Comparison of ENCODE assay signal across 23 cellular contexts in genomic region chr12:2256453-2256852, GRCh38.
DNase-seq lines count a peak whose midpoint lies in the region; ATAC-seq, FAIRE-seq and TF ChIP-seq lines count a peak whose summit lies in the region.
"Had no signal": no experiment of that assay in that cellular context is flagged by ENCODE, and none has a peak within 500 bp of the region (broad histone marks: within the 10 kb centered on the region; RNA-seq: fewer than 3 reads in every experiment).

No MANE protein-coding gene starts in this region.

- 0 out of 2 replicates have a peak overlapping the region, but pooled peaks have one; percentile 17 for H2AFZ ChIP-seq in SK-N-SH (ENCODE audit: low read depth)
- H2AFZ ChIP-seq in PC-9, result no peak overlapping the region

- 61% methylated on average over 6 of the region's 6 CpGs for WGBS in SK-N-SH (ENCODE audit: low lambda C conversion rate)

- H3K36me3 ChIP-seq in SK-N-SH (replicated peaks in 1 of 2; ENCODE audit: control insufficient read depth in 1 of 2, insufficient read depth in 2 of 2, low read length in 1 of 2), result no peaks in the 10 kb centered on the region
- no peaks in the 10 kb centered on the region for H3K36me3 ChIP-seq in PC-9 (ENCODE audit: low read depth)
- H3K36me3 ChIP-seq: BE2C, prostate gland had no signal

- H3K79me2 ChIP-seq in SK-N-SH (ENCODE audit: insufficient read depth) (no peaks in the 10 kb centered on the region), PC-9 (ENCODE audit: low read depth) (no peaks in the 10 kb centered on the region)

- peak overlapping the region; percentile 9 to 57; a peak in 3 of 4 replicates for H3K27ac ChIP-seq in SK-N-SH (ENCODE audit: low read depth in 2 of 2, low read length in 1 of 2)
- H3K27ac ChIP-seq in PC-9, result no peak overlapping the region
- H3K27ac ChIP-seq: prostate gland, testis had no signal

- H4K20me1 ChIP-seq in SK-N-SH (ENCODE audit: insufficient read depth) (no peaks in the 10 kb centered on the region), PC-9 (ENCODE audit: insufficient read depth) (no peaks in the 10 kb centered on the region)

- H3K4me3 ChIP-seq in SK-N-SH (ENCODE audit: low read depth in 2 of 2, low read length in 1 of 2) (no peak overlapping the region), PC-9 (no peak overlapping the region)
- H3K4me3 ChIP-seq: prostate gland, skin epidermis, testis had no signal

- no TSS peak for BruUV-seq in PC-9 (replicated peaks; lab: Mats Ljungman, UMichigan)

- no peak overlapping the region for H3K27ac Mint-ChIP-seq in activated CD4-positive, alpha-beta T cell treated with anti-CD3 and anti-CD28 coated beads for 36 hours
- H3K27ac Mint-ChIP-seq: activated CD4-positive, alpha-beta T cell treated with anti-CD3 and anti-CD28 coated beads, Interleukin-2, amount 10 ng/mL, durations not matched to agents 7 days and 5 days; activated naive CD4-positive, alpha-beta T cell treated with anti-CD3 and anti-CD28 coated beads, Interleukin-2, amount 50 U/mL, for 72 hours; effector memory CD8-positive, alpha-beta T cell; immature natural killer cell; T-helper 1 cell treated with Interleukin-12 subunit alpha and Interleukin-12 subunit beta and Interleukin-4 antibody, amounts not matched to agents 30 μg/mL and 1 μg/mL, for 36 hours had no signal

- TF ChIP-seq RAD21 in SK-N-SH (IDR thresholded peaks at IDR 0.05; ENCODE audit: low read length), result no peak

- no peak overlapping the region for H3K9ac ChIP-seq in SK-N-SH

- H3K4me1 ChIP-seq in SK-N-SH (ENCODE audit: control insufficient read depth in 1 of 2, insufficient read depth in 2 of 2, low read depth in 1 of 2, low read length in 1 of 2) (peaks cover 8 to 24% of the 10 kb centered on the region in 2 experiments; a peak in 2 of 4 replicates), PC-9 (replicated peaks; ENCODE audit: insufficient read depth) (no peaks in the 10 kb centered on the region)
- H3K4me1 ChIP-seq: BE2C, prostate gland, testis had no signal

- POLR2A ChIA-PET in SK-N-SH (lab: Yijun Ruan, JAX), result no interaction called here
- POLR2A ChIA-PET in PC-9 (lab: Charles Lee; ENCODE audit: unreplicated experiment), result no interaction called here
- POLR2A ChIA-PET in activated CD4-positive, alpha-beta T cell treated with anti-CD3 and anti-CD28 coated beads for 36 hours (lab: Charles Lee), result no interaction called here

- intact Hi-C loops in PC-9 (cut with micrococcal nuclease; ENCODE audit: unreplicated experiment), result no loop called here
- intact Hi-C loops in activated CD4-positive, alpha-beta T cell treated with anti-CD3 and anti-CD28 coated beads for 36 hours (cut with DNase I, micrococcal nuclease), result no loop called here

- TF ChIP-seq CTCF in SK-N-SH (IDR thresholded peaks at IDR 0.05) (no peak), PC-9 (conservative IDR thresholded peaks at IDR 0.05) (no peak)

- no peak for TF ChIP-seq EP300 in SK-N-SH (IDR thresholded peaks at IDR 0.05; ENCODE audit: borderline replicate concordance in 1 of 2, low read depth in 1 of 2, low read length in 1 of 2)

- no peaks in the 10 kb centered on the region for H3K36me3 Mint-ChIP-seq in activated CD4-positive, alpha-beta T cell treated with anti-CD3 and anti-CD28 coated beads for 36 hours (ENCODE audit: low read depth)
- H3K36me3 Mint-ChIP-seq: immature natural killer cell had no signal

- ATAC-seq in activated CD4-positive, alpha-beta T cell treated with anti-CD3 and anti-CD28 coated beads for 36 hours, result no peak
- ATAC-seq in HG03280 (IDR thresholded peaks at IDR 0.05; ENCODE audit: unreplicated experiment), result no peak
- ATAC-seq: activated naive CD4-positive, alpha-beta T cell treated with anti-CD3 and anti-CD28 coated beads, Interleukin-2, amount 50 U/mL, for 72 hours; effector memory CD8-positive, alpha-beta T cell had no signal

- no peak for FAIRE-seq in urothelium cell line (lab: Jason Lieb, UNC)

- peaks cover 4% of the 10 kb centered on the region for H3F3A ChIP-seq in SK-N-SH (replicated peaks; ENCODE audit: insufficient read depth)
- H3F3A ChIP-seq in PC-9 (ENCODE audit: insufficient read depth, low read depth), result no peaks in the 10 kb centered on the region

- H3K9me3 ChIP-seq in SK-N-SH (no peaks in the 10 kb centered on the region), PC-9 (ENCODE audit: insufficient read depth, low read depth) (no peaks in the 10 kb centered on the region)
- H3K9me3 ChIP-seq: BE2C, prostate gland, testis had no signal

- CTCF ChIA-PET in SK-N-SH (lab: Yijun Ruan, JAX), result no interaction called here
- CTCF ChIA-PET in PC-9 (lab: Charles Lee), result no interaction called here
- CTCF ChIA-PET in activated CD4-positive, alpha-beta T cell treated with anti-CD3 and anti-CD28 coated beads for 36 hours (lab: Charles Lee), result no interaction called here

- H3K4me2 ChIP-seq in SK-N-SH, result no peak overlapping the region
- no peak overlapping the region for H3K4me2 ChIP-seq in PC-9

- H3K9me2 ChIP-seq in SK-N-SH, result no peaks in the 10 kb centered on the region
- H3K9me2 ChIP-seq in PC-9 (ENCODE audit: insufficient read depth), result no peaks in the 10 kb centered on the region

- no peaks in the 10 kb centered on the region for H3K27me3 Mint-ChIP-seq in activated CD4-positive, alpha-beta T cell treated with anti-CD3 and anti-CD28 coated beads for 36 hours

- H3K9me3 Mint-ChIP-seq in activated CD4-positive, alpha-beta T cell treated with anti-CD3 and anti-CD28 coated beads for 36 hours (ENCODE audit: low read depth), result peaks cover 5% of the 10 kb centered on the region
- H3K9me3 Mint-ChIP-seq: effector memory CD8-positive, alpha-beta T cell had no signal

- no peak overlapping the region for H3K4me3 Mint-ChIP-seq in activated CD4-positive, alpha-beta T cell treated with anti-CD3 and anti-CD28 coated beads for 36 hours
- H3K4me3 Mint-ChIP-seq: activated CD4-positive, alpha-beta T cell treated with anti-CD3 and anti-CD28 coated beads, Interleukin-2, amount 10 ng/mL, durations not matched to agents 7 days and 5 days; effector memory CD8-positive, alpha-beta T cell; immature natural killer cell; T-helper 1 cell treated with Interleukin-12 subunit alpha and Interleukin-12 subunit beta and Interleukin-4 antibody, amounts not matched to agents 30 μg/mL and 1 μg/mL, for 36 hours had no signal

- H3K4me1 Mint-ChIP-seq in activated CD4-positive, alpha-beta T cell treated with anti-CD3 and anti-CD28 coated beads for 36 hours, result peaks cover 6% of the 10 kb centered on the region
- H3K4me1 Mint-ChIP-seq: immature natural killer cell had no signal

- peak; percentile 69 for DNase-seq in H4 (ENCODE audit: low spot score)
- no peak for DNase-seq in SK-N-SH
- peak; percentile 72 for DNase-seq in fibroblast of peridontal ligament (ENCODE audit: extremely low read depth)
- peak; percentile 76 for DNase-seq in urothelium cell line (ENCODE audit: low spot score)
- no peak for DNase-seq in PC-9
- DNase-seq in activated CD4-positive, alpha-beta T cell treated with anti-CD3 and anti-CD28 coated beads for 36 hours, result no peak
- DNase-seq: activated CD4-positive, alpha-beta T cell treated with anti-CD3 and anti-CD28 coated beads, Interleukin-2, amount 10 ng/mL, durations not matched to agents 7 days and 5 days; BE2C; COR-L47; DMS79 treated with DMSO at 0.1 percent for 48 hours; effector memory CD8-positive, alpha-beta T cell; GOT3; immature natural killer cell; NCI-H1105; NCI-H2081; SIG-M5; stimulated activated naive CD4-positive, alpha-beta T cell had no signal

- H3K27me3 ChIP-seq in SK-N-SH (ENCODE audit: insufficient read depth) (no peaks in the 10 kb centered on the region), PC-9 (ENCODE audit: insufficient read depth, low read depth) (peaks cover 65% of the 10 kb centered on the region)
- H3K27me3 ChIP-seq: testis had no signal

TF ChIP-seq in SK-N-SH, 30 proteins besides CTCF, POLR2A, EP300 and RAD21:
- TF ChIP-seq FOXM1 (IDR thresholded peaks at IDR 0.05; ENCODE audit: low read depth) (no peak), MEF2A (IDR thresholded peaks at IDR 0.05; ENCODE audit: borderline replicate concordance, low read depth) (no peak), FOSL2 (IDR thresholded peaks at IDR 0.05; ENCODE audit: borderline replicate concordance, low read depth) (no peak), FOXJ3 (CRISPR knock-in tag; IDR thresholded peaks at IDR 0.05) (no peak), MAX (IDR thresholded peaks at IDR 0.05; ENCODE audit: low read depth) (no peak), RCOR1 (IDR thresholded peaks at IDR 0.05; ENCODE audit: low read length) (no peak), SIN3A (IDR thresholded peaks at IDR 0.05; ENCODE audit: borderline replicate concordance, low read depth, low read length) (no peak), REST (IDR thresholded peaks at IDR 0.05; ENCODE audit: low read depth, low read length) (no peak)
TF ChIP-seq in SK-N-SH: peak in this region for 0.

Comparison
In these comparisons a context has a peak if more than half of its experiments do, and no peak if none do; other contexts are left out.
1. DNase-seq: peak in H4 (single experiment), fibroblast of peridontal ligament (single experiment) and urothelium cell line (single experiment); none in SK-N-SH (single experiment), PC-9 (0 of 2) and activated CD4-positive, alpha-beta T cell treated with anti-CD3 and anti-CD28 coated beads for 36 hours (single experiment).